In genomic region chr12:110039085-110039807, GRCh38 we compare ENCODE assay signal across 8 cellular contexts. TPM values are rescaled to one million over a fixed set of nuclear protein-coding genes. Genes with fewer than 3 reads are reported as not detected.
DNase-seq lines count a peak whose midpoint lies in the region; ATAC-seq and TF ChIP-seq lines count a peak whose summit lies in the region.

No MANE protein-coding gene starts in this region.

- peak overlapping the region; percentile 60 to 93 (median 71) for H3K27ac ChIP-seq in adrenal gland
- peak overlapping the region; percentile 15 to 60 for H3K27ac ChIP-seq in tibial artery

- H3K9me3 ChIP-seq in adrenal gland (replicated peaks in 1 of 3) (no peaks in the 10 kb centered on the region), tibial artery (no peaks in the 10 kb centered on the region)

- TF ChIP-seq POLR2A in adrenal gland (IDR thresholded peaks at IDR 0.05): peak in 1 of 2 donors; percentile 18

- no peak for ATAC-seq in GM21576 (IDR thresholded peaks at IDR 0.05; ENCODE audit: unreplicated experiment)

- H3K4me3 ChIP-seq in adrenal gland (no peak overlapping the region), tibial artery (no peak overlapping the region)

- WGBS in adrenal gland, 4 donors: 30 to 38% (median 31%) methylated on average over 5 of the region's 5 CpGs

- H3K27me3 ChIP-seq in adrenal gland (no peaks in the 10 kb centered on the region), tibial artery (no peaks in the 10 kb centered on the region)

- intact Hi-C loops in adrenal gland (cut with DNase I): loop anchor here in 1 of 2 donors (5.0 kb wide), 1 partner anchor 42 kb away; the partner anchor contains the start of genes ANKRD13A and GIT2
- intact Hi-C loops in tibial artery (cut with DNase I; ENCODE audit: low total_unique reads): no loop called here

- TF ChIP-seq CTCF in adrenal gland (IDR thresholded peaks at IDR 0.05): no peak
- no peak for TF ChIP-seq CTCF in tibial artery (IDR thresholded peaks at IDR 0.05)
- no peak for TF ChIP-seq CTCF in GM10248 (IDR thresholded peaks at IDR 0.05; ENCODE audit: control extremely low read depth, extremely low read depth, low read depth, missing control alignments)

- CTCF ChIA-PET in GM10248 (lab: Yijun Ruan, JAX): interaction anchor here (2.3 to 3.4 kb wide), 2 partner anchors 10 to 15 kb away, joined by 6 to 12 read pairs; no protein-coding TSS in a partner anchor

- peak; percentile 97 for DNase-seq in DMS53 treated with DMSO at 0.1 percent for 48 hours (lab: John Stamatoyannopoulos, UW; ENCODE audit: unreplicated experiment)
- DNase-seq in NCI-H2029 treated with DMSO at 0.1 percent for 48 hours (lab: John Stamatoyannopoulos, UW): peak; percentile 26
- DNase-seq in adrenal gland: peak in 5 of 7 donors; percentile 37 to 59 (median 51)
- peak; percentile 86 for DNase-seq in kidney glomerular epithelial cell (lab: John Stamatoyannopoulos, UW)
- no peak for DNase-seq in tibial artery
- DNase-seq in GM10248 (ENCODE audit: extremely low spot score): no peak
- no peak for DNase-seq in occipital lobe (lab: John Stamatoyannopoulos, UW)

- H3K4me1 ChIP-seq in adrenal gland (replicated peaks in 1 of 2) (peaks cover 14 to 20% of the 10 kb centered on the region in 2 donors), tibial artery (peaks cover 0 to 31% (median 14%) of the 10 kb centered on the region in 4 donors)

- POLR2A ChIA-PET in GM10248 (lab: Yijun Ruan, JAX): interaction anchor here (0.6 kb wide), 1 partner anchor 16 kb away, joined by 3 read pairs; no protein-coding TSS in a partner anchor

- peaks cover 0 to 29% of the 10 kb centered on the region in 2 donors for H3K36me3 ChIP-seq in adrenal gland (replicated peaks in 1 of 2)
- peaks cover 19 to 57% (median 43%) of the 10 kb centered on the region in 3 donors for H3K36me3 ChIP-seq in tibial artery

RNA-seq across cellular contexts. Expression of gene C12orf76, which starts 9.1 kb away (rescaled TPM):
- total RNA-seq in adrenal gland: 10 to 100 TPM in 7 of 8 donors, 1 to 10 TPM in 1; 7.1 to 19.5 (median 15.1) TPM
- 10 to 100 TPM in 2 of 3 donors, 1 to 10 TPM in 1; 9.7 to 14.2 (median 12.1) TPM for polyA plus RNA-seq in adrenal gland
- total RNA-seq in occipital lobe: 84.5 TPM

RNA-seq across cellular contexts. Expression of gene ANKRD13A, which starts 40.0 kb away (rescaled TPM):
- 10 to 100 TPM; 31.0 to 84.5 (median 45.6) TPM for total RNA-seq in adrenal gland
- 10 to 100 TPM; 17.1 to 38.6 (median 17.1) TPM for polyA plus RNA-seq in adrenal gland
- 20.6 TPM for total RNA-seq in occipital lobe

RNA-seq across cellular contexts. Expression of gene GIT2, which starts 43.1 kb away (rescaled TPM):
- total RNA-seq in adrenal gland (10 to 100 TPM; 35.9 to 80.9 (median 59.2) TPM), occipital lobe (27.8 TPM)
- 10 to 100 TPM; 24.3 to 56.3 (median 31.6) TPM for polyA plus RNA-seq in adrenal gland

Comparison
In these comparisons a context has a peak if more than half of its experiments do, and no peak if none do; other contexts are left out.
1. DNase-seq: peak in DMS53 treated with DMSO at 0.1 percent for 48 hours (single experiment), NCI-H2029 treated with DMSO at 0.1 percent for 48 hours (single experiment), adrenal gland (5 of 7) and kidney glomerular epithelial cell (single experiment); none in tibial artery (0 of 2), GM10248 (single experiment) and occipital lobe (single experiment).